In genomic region chr19:17305517-17306284, GRCh38 we compare ENCODE assay signal across 1 cellular context.
TF ChIP-seq lines count a peak whose summit lies in the region.

Gene MRPL34 (plus strand): TSS chr19:17305872. CDS start chr19:17305893, 21 bp downstream.

TF ChIP-seq in HepG2, 621 proteins besides CTCF, POLR2A, EP300 and RAD21 (continued from another document and continues in another):
- TF ChIP-seq HNF4G (IDR thresholded peaks at IDR 0.05; ENCODE audit: borderline replicate concordance, low read depth, low read length) (no peak), HNF4G (CRISPR knock-in tag; IDR thresholded peaks at IDR 0.05; ENCODE audit: borderline replicate concordance, low read depth) (no peak), ERF (CRISPR knock-in tag; IDR thresholded peaks at IDR 0.05) (peak; percentile 76; the same call in 1 of the 2 replicates), RERE (CRISPR knock-in tag; IDR thresholded peaks at IDR 0.05; ENCODE audit: low read depth) (no peak; the same call in 1 of the 2 replicates), TSC22D2 (CRISPR knock-in tag; IDR thresholded peaks at IDR 0.05; ENCODE audit: borderline replicate concordance) (peak; percentile 61; the same call in 1 of the 2 replicates), NFKB2 (CRISPR knock-in tag; IDR thresholded peaks at IDR 0.05; ENCODE audit: borderline replicate concordance) (no peak), CSRNP1 (CRISPR knock-in tag; IDR thresholded peaks at IDR 0.05) (peak; percentile 84; the same call in 1 of the 2 replicates), GZF1 (CRISPR knock-in tag; IDR thresholded peaks at IDR 0.05) (peak; percentile 75; the same call in 1 of the 2 replicates), THAP11 (CRISPR knock-in tag; IDR thresholded peaks at IDR 0.05) (peak; percentile 98), KMT2B (CRISPR knock-in tag; IDR thresholded peaks at IDR 0.05) (no peak; the same call in 1 of the 2 replicates), ZNF766 (CRISPR knock-in tag; IDR thresholded peaks at IDR 0.05; ENCODE audit: borderline replicate concordance) (peak; percentile 50; the same call in 1 of the 2 replicates), ELF1 (CRISPR knock-in tag; IDR thresholded peaks at IDR 0.05) (peak; percentile 71; the same call in 1 of the 2 replicates), KDM6A (CRISPR knock-in tag; IDR thresholded peaks at IDR 0.05; ENCODE audit: low read depth) (no peak), SATB2 (CRISPR knock-in tag; IDR thresholded peaks at IDR 0.05) (peak; percentile 77; the same call in 1 of the 2 replicates), HBP1 (CRISPR knock-in tag; IDR thresholded peaks at IDR 0.05; ENCODE audit: low read depth) (no peak; the same call in 1 of the 2 replicates), TEF (CRISPR knock-in tag; IDR thresholded peaks at IDR 0.05) (no peak), ZFP90 (CRISPR knock-in tag; IDR thresholded peaks at IDR 0.05; ENCODE audit: borderline replicate concordance) (no peak), SMAD9 (CRISPR knock-in tag; IDR thresholded peaks at IDR 0.05) (no peak), ZNF569 (CRISPR knock-in tag; IDR thresholded peaks at IDR 0.05; ENCODE audit: borderline replicate concordance) (no peak), SIN3A (IDR thresholded peaks at IDR 0.05; ENCODE audit: borderline replicate concordance, low read depth, low read length) (peak; percentile 72; the same call in 1 of the 2 replicates), NR3C1 (CRISPR knock-in tag; IDR thresholded peaks at IDR 0.05) (no peak), PHB2 (IDR thresholded peaks at IDR 0.05; ENCODE audit: partially characterized antibody) (no peak), ZNF549 (CRISPR knock-in tag; IDR thresholded peaks at IDR 0.05) (no peak), ZNF296 (CRISPR knock-in tag; conservative IDR thresholded peaks at IDR 0.05) (no peak), ZNF260 (CRISPR knock-in tag; IDR thresholded peaks at IDR 0.05; ENCODE audit: borderline replicate concordance, low read depth) (no peak), ZNF773 (CRISPR knock-in tag; IDR thresholded peaks at IDR 0.05; ENCODE audit: borderline replicate concordance) (no peak), SAFB2 (CRISPR knock-in tag; IDR thresholded peaks at IDR 0.05; ENCODE audit: borderline replicate concordance, low read depth) (no peak; the same call in 1 of the 2 replicates), ZNF256 (CRISPR knock-in tag; conservative IDR thresholded peaks at IDR 0.05) (0 out of 2 replicates have a peak, but pooled peaks have one; percentile 28), MEIS1 (CRISPR knock-in tag; IDR thresholded peaks at IDR 0.05; ENCODE audit: borderline replicate concordance) (peak; percentile 30; the same call in 1 of the 2 replicates), SKIL (CRISPR knock-in tag; IDR thresholded peaks at IDR 0.05; ENCODE audit: borderline replicate concordance) (no peak), SP1 (IDR thresholded peaks at IDR 0.05) (no peak), SP1 (CRISPR knock-in tag; IDR thresholded peaks at IDR 0.05) (no peak; the same call in 1 of the 2 replicates), ARHGAP35 (CRISPR knock-in tag; IDR thresholded peaks at IDR 0.05; ENCODE audit: borderline replicate concordance) (no peak), SMC3 (IDR thresholded peaks at IDR 0.05; ENCODE audit: low read length) (no peak; the same call in 1 of the 2 replicates), FOXA1 (IDR thresholded peaks at IDR 0.05) (no peak), FOXA1 (CRISPR knock-in tag; IDR thresholded peaks at IDR 0.05) (peak; percentile 53), ZNF724P (CRISPR knock-in tag; IDR thresholded peaks at IDR 0.05; ENCODE audit: borderline replicate concordance) (no peak)
- TF ChIP-seq, protein P1, sequence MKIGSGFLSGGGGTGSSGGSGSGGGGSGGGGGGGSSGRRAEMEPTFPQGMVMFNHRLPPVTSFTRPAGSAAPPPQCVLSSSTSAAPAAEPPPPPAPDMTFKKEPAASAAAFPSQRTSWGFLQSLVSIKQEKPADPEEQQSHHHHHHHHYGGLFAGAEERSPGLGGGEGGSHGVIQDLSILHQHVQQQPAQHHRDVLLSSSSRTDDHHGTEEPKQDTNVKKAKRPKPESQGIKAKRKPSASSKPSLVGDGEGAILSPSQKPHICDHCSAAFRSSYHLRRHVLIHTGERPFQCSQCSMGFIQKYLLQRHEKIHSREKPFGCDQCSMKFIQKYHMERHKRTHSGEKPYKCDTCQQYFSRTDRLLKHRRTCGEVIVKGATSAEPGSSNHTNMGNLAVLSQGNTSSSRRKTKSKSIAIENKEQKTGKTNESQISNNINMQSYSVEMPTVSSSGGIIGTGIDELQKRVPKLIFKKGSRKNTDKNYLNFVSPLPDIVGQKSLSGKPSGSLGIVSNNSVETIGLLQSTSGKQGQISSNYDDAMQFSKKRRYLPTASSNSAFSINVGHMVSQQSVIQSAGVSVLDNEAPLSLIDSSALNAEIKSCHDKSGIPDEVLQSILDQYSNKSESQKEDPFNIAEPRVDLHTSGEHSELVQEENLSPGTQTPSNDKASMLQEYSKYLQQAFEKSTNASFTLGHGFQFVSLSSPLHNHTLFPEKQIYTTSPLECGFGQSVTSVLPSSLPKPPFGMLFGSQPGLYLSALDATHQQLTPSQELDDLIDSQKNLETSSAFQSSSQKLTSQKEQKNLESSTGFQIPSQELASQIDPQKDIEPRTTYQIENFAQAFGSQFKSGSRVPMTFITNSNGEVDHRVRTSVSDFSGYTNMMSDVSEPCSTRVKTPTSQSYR (CRISPR knock-in tag; IDR thresholded peaks at IDR 0.05; ENCODE audit: borderline replicate concordance) = no peak
- TF ChIP-seq, protein P2, sequence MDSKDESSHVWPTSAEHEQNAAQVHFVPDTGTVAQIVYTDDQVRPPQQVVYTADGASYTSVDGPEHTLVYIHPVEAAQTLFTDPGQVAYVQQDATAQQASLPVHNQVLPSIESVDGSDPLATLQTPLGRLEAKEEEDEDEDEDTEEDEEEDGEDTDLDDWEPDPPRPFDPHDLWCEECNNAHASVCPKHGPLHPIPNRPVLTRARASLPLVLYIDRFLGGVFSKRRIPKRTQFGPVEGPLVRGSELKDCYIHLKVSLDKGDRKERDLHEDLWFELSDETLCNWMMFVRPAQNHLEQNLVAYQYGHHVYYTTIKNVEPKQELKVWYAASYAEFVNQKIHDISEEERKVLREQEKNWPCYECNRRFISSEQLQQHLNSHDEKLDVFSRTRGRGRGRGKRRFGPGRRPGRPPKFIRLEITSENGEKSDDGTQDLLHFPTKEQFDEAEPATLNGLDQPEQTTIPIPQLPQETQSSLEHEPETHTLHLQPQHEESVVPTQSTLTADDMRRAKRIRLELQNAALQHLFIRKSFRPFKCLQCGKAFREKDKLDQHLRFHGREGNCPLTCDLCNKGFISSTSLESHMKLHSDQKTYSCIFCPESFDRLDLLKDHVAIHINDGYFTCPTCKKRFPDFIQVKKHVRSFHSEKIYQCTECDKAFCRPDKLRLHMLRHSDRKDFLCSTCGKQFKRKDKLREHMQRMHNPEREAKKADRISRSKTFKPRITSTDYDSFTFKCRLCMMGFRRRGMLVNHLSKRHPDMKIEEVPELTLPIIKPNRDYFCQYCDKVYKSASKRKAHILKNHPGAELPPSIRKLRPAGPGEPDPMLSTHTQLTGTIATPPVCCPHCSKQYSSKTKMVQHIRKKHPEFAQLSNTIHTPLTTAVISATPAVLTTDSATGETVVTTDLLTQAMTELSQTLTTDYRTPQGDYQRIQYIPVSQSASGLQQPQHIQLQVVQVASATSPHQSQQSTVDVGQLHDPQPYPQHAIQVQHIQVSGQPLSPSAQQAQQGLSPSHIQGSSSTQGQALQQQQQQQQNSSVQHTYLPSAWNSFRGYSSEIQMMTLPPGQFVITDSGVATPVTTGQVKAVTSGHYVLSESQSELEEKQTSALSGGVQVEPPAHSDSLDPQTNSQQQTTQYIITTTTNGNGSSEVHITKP (CRISPR knock-in tag; IDR thresholded peaks at IDR 0.05; ENCODE audit: low read depth) = peak; percentile 80; the same call in 1 of the 2 replicates
- TF ChIP-seq, protein P3, sequence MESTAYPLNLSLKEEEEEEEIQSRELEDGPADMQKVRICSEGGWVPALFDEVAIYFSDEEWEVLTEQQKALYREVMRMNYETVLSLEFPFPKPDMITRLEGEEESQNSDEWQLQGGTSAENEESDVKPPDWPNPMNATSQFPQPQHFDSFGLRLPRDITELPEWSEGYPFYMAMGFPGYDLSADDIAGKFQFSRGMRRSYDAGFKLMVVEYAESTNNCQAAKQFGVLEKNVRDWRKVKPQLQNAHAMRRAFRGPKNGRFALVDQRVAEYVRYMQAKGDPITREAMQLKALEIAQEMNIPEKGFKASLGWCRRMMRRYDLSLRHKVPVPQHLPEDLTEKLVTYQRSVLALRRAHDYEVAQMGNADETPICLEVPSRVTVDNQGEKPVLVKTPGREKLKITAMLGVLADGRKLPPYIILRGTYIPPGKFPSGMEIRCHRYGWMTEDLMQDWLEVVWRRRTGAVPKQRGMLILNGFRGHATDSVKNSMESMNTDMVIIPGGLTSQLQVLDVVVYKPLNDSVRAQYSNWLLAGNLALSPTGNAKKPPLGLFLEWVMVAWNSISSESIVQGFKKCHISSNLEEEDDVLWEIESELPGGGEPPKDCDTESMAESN (CRISPR knock-in tag; conservative IDR thresholded peaks at IDR 0.05) = peak; percentile 75
